1 cellular context compared by ENCODE assay signal in the genomic region with DNA sequence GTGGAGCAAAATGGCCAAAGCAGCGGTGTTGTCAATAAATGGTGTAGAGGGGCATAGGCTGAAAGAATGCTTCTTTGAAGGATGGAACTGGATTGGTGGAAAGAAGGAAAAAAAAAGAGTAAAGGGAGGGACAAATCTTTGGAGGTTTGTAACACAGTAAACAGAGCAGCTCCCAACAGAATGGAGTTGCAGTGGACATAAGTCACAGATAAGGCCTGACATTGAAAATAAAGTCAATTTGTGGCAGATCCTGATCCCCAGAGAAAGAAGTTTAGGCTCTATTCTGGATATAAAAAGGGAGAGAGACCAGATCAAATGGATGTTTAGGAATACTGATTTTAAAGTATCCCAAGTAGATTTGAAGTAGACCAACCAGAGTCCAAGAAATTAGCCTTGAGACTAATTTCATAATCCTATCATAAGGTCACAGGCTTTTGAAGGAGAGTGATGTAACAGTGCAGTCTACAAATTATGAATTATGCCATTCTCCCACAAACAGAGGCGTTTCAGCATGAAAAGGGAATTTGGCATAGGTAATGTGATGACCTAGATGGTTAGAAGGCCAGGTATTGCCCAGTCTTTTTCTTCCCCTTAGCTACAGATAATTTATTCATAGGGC.
TF ChIP-seq lines count a peak whose summit lies in the region.

No MANE protein-coding gene starts in this region.

TF ChIP-seq in A549, 52 proteins besides CTCF, POLR2A, EP300 and RAD21 (continued from another document):
- TF ChIP-seq HOXB13 (CRISPR knock-in tag; IDR thresholded peaks at IDR 0.05; ENCODE audit: low read depth) (peak; percentile 44; the same call in 1 of the 2 replicates), EHF (CRISPR knock-in tag; IDR thresholded peaks at IDR 0.05) (peak; percentile 38), RFX5 (IDR thresholded peaks at IDR 0.05) (no peak), HES2 (IDR thresholded peaks at IDR 0.05) (no peak), FOSL2 (IDR thresholded peaks at IDR 0.05) (no peak), FOSL2 (CRISPR knock-in tag; IDR thresholded peaks at IDR 0.05) (0 out of 2 replicates have a peak, but pooled peaks have one; percentile 27), MAFK (IDR thresholded peaks at IDR 0.05; ENCODE audit: partially characterized antibody) (no peak), JUN (IDR thresholded peaks at IDR 0.05) (peak; percentile 66 to 90), EHMT2 (IDR thresholded peaks at IDR 0.05; ENCODE audit: low read depth) (no peak), ATOH8 (CRISPR knock-in tag; IDR thresholded peaks at IDR 0.05; ENCODE audit: low read depth) (peak; percentile 11; the same call in 1 of the 2 replicates), HDAC2 (IDR thresholded peaks at IDR 0.05) (no peak), RNF2 (IDR thresholded peaks at IDR 0.05; ENCODE audit: borderline replicate concordance, low read depth) (no peak), RARB (CRISPR knock-in tag; IDR thresholded peaks at IDR 0.05) (0 out of 2 replicates have a peak, but pooled peaks have one; percentile 18), MAZ (IDR thresholded peaks at IDR 0.05; ENCODE audit: borderline replicate concordance, low read depth, low read length) (no peak), BHLHE40 (IDR thresholded peaks at IDR 0.05; ENCODE audit: low read depth, low read length) (no peak), ZSCAN20 (CRISPR knock-in tag; IDR thresholded peaks at IDR 0.05) (no peak), CHD4 (IDR thresholded peaks at IDR 0.05; ENCODE audit: borderline replicate concordance) (no peak), RCOR1 (IDR thresholded peaks at IDR 0.05; ENCODE audit: low read depth, low read length) (no peak), USF2 (IDR thresholded peaks at IDR 0.05) (no peak), JUNB (IDR thresholded peaks at IDR 0.05) (no peak), ZNF302 (CRISPR knock-in tag; IDR thresholded peaks at IDR 0.05) (no peak), KDM5A (IDR thresholded peaks at IDR 0.05) (no peak), HOXB5 (CRISPR knock-in tag; IDR thresholded peaks at IDR 0.05) (peak; percentile 17; the same call in 1 of the 2 replicates), NPAS2 (CRISPR knock-in tag; IDR thresholded peaks at IDR 0.05; ENCODE audit: borderline replicate concordance) (0 out of 2 replicates have a peak, but pooled peaks have one; percentile 25), FOSB (CRISPR knock-in tag; IDR thresholded peaks at IDR 0.05) (peak; percentile 54; the same call in 1 of the 2 replicates), NR3C1 (IDR thresholded peaks at IDR 0.05) (no peak), HOXA7 (CRISPR knock-in tag; IDR thresholded peaks at IDR 0.05) (peak; percentile 72), POLR2AphosphoS2 (conservative IDR thresholded peaks at IDR 0.05; ENCODE audit: low read length) (no peak; the same call in 1 of the 2 replicates), REST (IDR thresholded peaks at IDR 0.05) (no peak), SREBF2 (IDR thresholded peaks at IDR 0.05) (no peak), PHF8 (IDR thresholded peaks at IDR 0.05; ENCODE audit: borderline replicate concordance, low read depth) (no peak), SMC3 (IDR thresholded peaks at IDR 0.05) (no peak), MYC (IDR thresholded peaks at IDR 0.05; ENCODE audit: borderline replicate concordance, low read length) (no peak), CBX2 (IDR thresholded peaks at IDR 0.05; ENCODE audit: borderline replicate concordance, low read depth) (no peak)
- TF ChIP-seq, protein P1, sequence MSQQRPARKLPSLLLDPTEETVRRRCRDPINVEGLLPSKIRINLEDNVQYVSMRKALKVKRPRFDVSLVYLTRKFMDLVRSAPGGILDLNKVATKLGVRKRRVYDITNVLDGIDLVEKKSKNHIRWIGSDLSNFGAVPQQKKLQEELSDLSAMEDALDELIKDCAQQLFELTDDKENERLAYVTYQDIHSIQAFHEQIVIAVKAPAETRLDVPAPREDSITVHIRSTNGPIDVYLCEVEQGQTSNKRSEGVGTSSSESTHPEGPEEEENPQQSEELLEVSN (IDR thresholded peaks at IDR 0.05; ENCODE audit: borderline replicate concordance, low read depth): no peak
- TF ChIP-seq, protein P2, sequence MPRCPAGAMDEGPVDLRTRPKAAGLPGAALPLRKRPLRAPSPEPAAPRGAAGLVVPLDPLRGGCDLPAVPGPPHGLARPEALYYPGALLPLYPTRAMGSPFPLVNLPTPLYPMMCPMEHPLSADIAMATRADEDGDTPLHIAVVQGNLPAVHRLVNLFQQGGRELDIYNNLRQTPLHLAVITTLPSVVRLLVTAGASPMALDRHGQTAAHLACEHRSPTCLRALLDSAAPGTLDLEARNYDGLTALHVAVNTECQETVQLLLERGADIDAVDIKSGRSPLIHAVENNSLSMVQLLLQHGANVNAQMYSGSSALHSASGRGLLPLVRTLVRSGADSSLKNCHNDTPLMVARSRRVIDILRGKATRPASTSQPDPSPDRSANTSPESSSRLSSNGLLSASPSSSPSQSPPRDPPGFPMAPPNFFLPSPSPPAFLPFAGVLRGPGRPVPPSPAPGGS (IDR thresholded peaks at IDR 0.05): peak; percentile 53; the same call in 1 of the 3 replicates
- TF ChIP-seq, protein P3, sequence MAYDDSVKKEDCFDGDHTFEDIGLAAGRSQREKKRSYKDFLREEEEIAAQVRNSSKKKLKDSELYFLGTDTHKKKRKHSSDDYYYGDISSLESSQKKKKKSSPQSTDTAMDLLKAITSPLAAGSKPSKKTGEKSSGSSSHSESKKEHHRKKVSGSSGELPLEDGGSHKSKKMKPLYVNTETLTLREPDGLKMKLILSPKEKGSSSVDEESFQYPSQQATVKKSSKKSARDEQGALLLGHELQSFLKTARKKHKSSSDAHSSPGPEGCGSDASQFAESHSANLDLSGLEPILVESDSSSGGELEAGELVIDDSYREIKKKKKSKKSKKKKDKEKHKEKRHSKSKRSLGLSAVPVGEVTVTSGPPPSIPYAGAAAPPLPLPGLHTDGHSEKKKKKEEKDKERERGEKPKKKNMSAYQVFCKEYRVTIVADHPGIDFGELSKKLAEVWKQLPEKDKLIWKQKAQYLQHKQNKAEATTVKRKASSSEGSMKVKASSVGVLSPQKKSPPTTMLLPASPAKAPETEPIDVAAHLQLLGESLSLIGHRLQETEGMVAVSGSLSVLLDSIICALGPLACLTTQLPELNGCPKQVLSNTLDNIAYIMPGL (CRISPR knock-in tag; IDR thresholded peaks at IDR 0.05; ENCODE audit: borderline replicate concordance): peak; percentile 47; the same call in 1 of the 2 replicates
- TF ChIP-seq, protein P4, sequence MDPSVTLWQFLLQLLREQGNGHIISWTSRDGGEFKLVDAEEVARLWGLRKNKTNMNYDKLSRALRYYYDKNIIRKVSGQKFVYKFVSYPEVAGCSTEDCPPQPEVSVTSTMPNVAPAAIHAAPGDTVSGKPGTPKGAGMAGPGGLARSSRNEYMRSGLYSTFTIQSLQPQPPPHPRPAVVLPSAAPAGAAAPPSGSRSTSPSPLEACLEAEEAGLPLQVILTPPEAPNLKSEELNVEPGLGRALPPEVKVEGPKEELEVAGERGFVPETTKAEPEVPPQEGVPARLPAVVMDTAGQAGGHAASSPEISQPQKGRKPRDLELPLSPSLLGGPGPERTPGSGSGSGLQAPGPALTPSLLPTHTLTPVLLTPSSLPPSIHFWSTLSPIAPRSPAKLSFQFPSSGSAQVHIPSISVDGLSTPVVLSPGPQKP (IDR thresholded peaks at IDR 0.05; ENCODE audit: low read depth, low read length): no peak
